In the genomic region with DNA sequence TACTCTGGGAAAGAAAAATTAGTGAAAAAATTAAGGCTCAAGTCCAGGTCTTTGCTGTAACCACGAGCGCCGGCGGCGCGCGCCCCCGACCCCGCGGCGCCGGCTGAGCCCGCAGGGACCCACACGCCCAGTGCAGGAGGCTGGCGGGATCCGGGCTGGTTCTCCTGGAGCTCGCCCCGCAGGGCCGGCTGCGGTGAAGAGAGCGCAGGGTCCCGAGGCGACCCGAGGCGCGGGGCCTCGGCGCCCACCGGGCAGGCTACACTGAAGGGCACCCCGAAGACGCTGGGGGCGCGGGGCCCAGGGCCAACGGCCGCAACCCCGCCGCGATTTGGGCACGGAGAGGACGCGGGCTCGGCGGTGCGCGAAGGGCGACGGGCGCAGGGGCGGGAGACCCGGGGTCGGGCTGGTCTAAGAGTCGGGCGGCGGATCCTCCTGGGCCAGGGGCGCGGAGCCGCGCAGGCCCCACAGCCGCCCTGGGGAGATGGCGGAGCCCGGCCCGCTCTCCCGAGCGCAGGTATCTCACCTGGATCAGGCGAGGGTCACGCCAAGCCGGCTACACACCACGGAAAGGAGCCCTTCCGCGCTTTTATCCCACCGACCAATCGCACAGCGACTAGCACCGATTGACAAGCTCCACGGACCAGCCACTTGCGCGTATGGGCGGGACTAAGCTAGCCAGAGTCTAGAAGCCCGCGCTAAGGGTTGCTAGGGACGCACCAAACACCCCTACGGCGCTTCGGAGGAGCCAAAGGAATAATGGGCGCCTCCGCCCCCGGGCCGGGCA, we compare ENCODE assay signal across 8 cellular contexts. TPM values are rescaled to one million over a fixed set of nuclear protein-coding genes. Genes with fewer than 3 reads are reported as not detected.
DNase-seq lines count a peak whose midpoint lies in the region; ATAC-seq and TF ChIP-seq lines count a peak whose summit lies in the region.

Gene PASK, minus strand, starts transcription at position 582 of the 784 bp plus-strand sequence. CDS start 6,440 bp downstream, outside the sequence.

- H3K36me3 ChIP-seq in osteoblast (ENCODE audit: insufficient read depth, low read length) (peaks cover 1% of the 10 kb centered on the region), thoracic aorta (no peaks in the 10 kb centered on the region)

- H3K4me1 ChIP-seq in osteoblast (ENCODE audit: insufficient read depth, low read length) (peaks cover 22% of the 10 kb centered on the region), thoracic aorta (ENCODE audit: control insufficient read depth in 1 of 2, low read depth in 2 of 2) (peaks cover 0 to 12% of the 10 kb centered on the region in 2 donors)

- H3K27ac Mint-ChIP-seq in activated naive CD4-positive, alpha-beta T cell treated with anti-CD3 and anti-CD28 coated beads, Interleukin-2, amount 50 U/mL, for 24 hours = peak within 1 kb of the TSS; percentile 97
- H3K27ac Mint-ChIP-seq in glutamatergic neuron (ENCODE audit: unreplicated experiment) = peak within 1 kb of the TSS; percentile 89

- H4K20me1 ChIP-seq in osteoblast (ENCODE audit: insufficient read depth, low read length) = peaks cover 13% of the 10 kb centered on the region

- H3K4me2 ChIP-seq in osteoblast (ENCODE audit: insufficient read depth, low read length) = peak within 1 kb of the TSS; percentile 100

- DNase-seq in GM10266 (ENCODE audit: extremely low spot score) = peak; percentile 98
- DNase-seq in NCI-H1105 (lab: John Stamatoyannopoulos, UW) = peak; percentile 96
- DNase-seq in SKM-1 (lab: John Stamatoyannopoulos, UW; ENCODE audit: unreplicated experiment) = peak; percentile 92
- peak; percentile 94 for DNase-seq in glutamatergic neuron
- DNase-seq in osteoblast (ENCODE audit: insufficient read length, low spot score, missing footprints) = peak; percentile 99
- peak; percentile 83 for DNase-seq in thoracic aorta (ENCODE audit: low spot score)

- H3K4me3 ChIP-seq in osteoblast (ENCODE audit: insufficient read depth, low read length) (peak within 1 kb of the TSS; percentile 91), thoracic aorta (peak within 1 kb of the TSS; percentile 99)

- TF ChIP-seq CTCF in GM10266 (IDR thresholded peaks at IDR 0.05; ENCODE audit: control insufficient read depth, insufficient read depth, low read depth, missing control alignments) = no peak
- TF ChIP-seq CTCF in glutamatergic neuron (IDR thresholded peaks at IDR 0.05; ENCODE audit: partially characterized antibody, unreplicated experiment) = no peak
- TF ChIP-seq CTCF in osteoblast (IDR thresholded peaks at IDR 0.05; ENCODE audit: extremely low read depth, low read depth, low read length) = no peak
- no peak for TF ChIP-seq CTCF in thoracic aorta (IDR thresholded peaks at IDR 0.05)

- no peaks in the 10 kb centered on the region for H3K27me3 Mint-ChIP-seq in activated naive CD4-positive, alpha-beta T cell treated with anti-CD3 and anti-CD28 coated beads, Interleukin-2, amount 50 U/mL, for 24 hours
- peaks cover 4% of the 10 kb centered on the region for H3K27me3 Mint-ChIP-seq in glutamatergic neuron (ENCODE audit: unreplicated experiment)

- H3K27me3 ChIP-seq in osteoblast (ENCODE audit: insufficient read depth, low read length) = no peaks in the 10 kb centered on the region
- no peaks in the 10 kb centered on the region for H3K27me3 ChIP-seq in thoracic aorta (replicated peaks; ENCODE audit: insufficient read depth)

- H3K9me3 ChIP-seq in osteoblast (ENCODE audit: low read depth, low read length) (no peaks in the 10 kb centered on the region), thoracic aorta (no peaks in the 10 kb centered on the region)

- H3K4me1 Mint-ChIP-seq in activated naive CD4-positive, alpha-beta T cell treated with anti-CD3 and anti-CD28 coated beads, Interleukin-2, amount 50 U/mL, for 24 hours = peaks cover 33% of the 10 kb centered on the region
- H3K4me1 Mint-ChIP-seq in glutamatergic neuron (ENCODE audit: low read depth, unreplicated experiment) = peaks cover 10% of the 10 kb centered on the region

- ATAC-seq in HG02623 (IDR thresholded peaks at IDR 0.05; ENCODE audit: unreplicated experiment) (peak; percentile 62), thoracic aorta (ENCODE audit: insufficient number of reproducible peaks, low FRiP score, low read depth) (peak; percentile 79)

- H3K9me3 Mint-ChIP-seq in activated naive CD4-positive, alpha-beta T cell treated with anti-CD3 and anti-CD28 coated beads, Interleukin-2, amount 50 U/mL, for 24 hours = no peaks in the 10 kb centered on the region
- peaks cover 7% of the 10 kb centered on the region for H3K9me3 Mint-ChIP-seq in glutamatergic neuron (ENCODE audit: unreplicated experiment)

- H3K27ac ChIP-seq in osteoblast (ENCODE audit: low read depth, low read length) (peak within 1 kb of the TSS; percentile 54), thoracic aorta (peak within 1 kb of the TSS in 1 of 2 donors; percentile 79)

- peaks cover 55% of the 10 kb centered on the region for H3K79me2 ChIP-seq in osteoblast (ENCODE audit: insufficient read depth, low read length)

- H3K4me3 Mint-ChIP-seq in activated naive CD4-positive, alpha-beta T cell treated with anti-CD3 and anti-CD28 coated beads, Interleukin-2, amount 50 U/mL, for 24 hours = peak within 1 kb of the TSS; percentile 96
- H3K4me3 Mint-ChIP-seq in glutamatergic neuron (ENCODE audit: unreplicated experiment) = peak within 1 kb of the TSS; percentile 99

- H3K36me3 Mint-ChIP-seq in activated naive CD4-positive, alpha-beta T cell treated with anti-CD3 and anti-CD28 coated beads, Interleukin-2, amount 50 U/mL, for 24 hours = peaks cover 5% of the 10 kb centered on the region
- peaks cover 5% of the 10 kb centered on the region for H3K36me3 Mint-ChIP-seq in glutamatergic neuron (ENCODE audit: unreplicated experiment)

- H2AFZ ChIP-seq in osteoblast (ENCODE audit: low read length) = peak within 1 kb of the TSS; percentile 99

RNA-seq across cellular contexts. Expression of gene PASK, which starts in this region (rescaled TPM):
- total RNA-seq in glutamatergic neuron (ENCODE audit: unreplicated experiment) (24.4 TPM), osteoblast (5.0 and 5.8 TPM in 2 replicates), thoracic aorta (1 to 10 TPM; 3.1 to 3.5 TPM)
